Comparison of ENCODE assay signal across 8 cellular contexts in genomic region chr11:129896062-129896461, GRCh38. TPM values are rescaled to one million over a fixed set of nuclear protein-coding genes. Genes with fewer than 3 reads are reported as not detected.
A peak's percentile ranks its signal among the peaks of the same experiment; 100 is the strongest.
DNase-seq lines count a peak whose midpoint lies in the region; ATAC-seq lines count a peak whose summit lies in the region.

No MANE protein-coding gene starts in this region.

- no peaks in the 10 kb centered on the region for H3K4me1 ChIP-seq in iPS DF 6.9 (ENCODE audit: control insufficient read depth, insufficient read depth, low read length)

- DNase-seq in stimulated activated naive CD8-positive, alpha-beta T cell treated with anti-CD3 and anti-CD28 coated beads, Interleukin-15, Interleukin-2, amounts not matched to agents 100 U/mL and 50 U/mL, for 24 hours, result no peak
- DNase-seq in activated T-helper 1 cell treated with anti-CD3 and anti-CD28 coated beads, Interleukin-12 subunit alpha, Interleukin-12 subunit beta, Interleukin-2, Interleukin-4 antibody, amounts not matched to agents 30 ng/mL and 10 ng/mL and 1 ng/mL, durations not matched to agents 14 hours and 24 hours and 36 hours (ENCODE audit: low spot score), result no peak
- no peak for DNase-seq in iPS DF 6.9 (ENCODE audit: low read depth, low spot score)
- no peak for DNase-seq in NCI-H2196 (lab: John Stamatoyannopoulos, UW; ENCODE audit: unreplicated experiment)
- DNase-seq in SHP77 treated with DMSO at 0.1 percent for 48 hours (lab: John Stamatoyannopoulos, UW), result no peak
- no peak for DNase-seq in NCI-H774 (lab: John Stamatoyannopoulos, UW)

- no peaks in the 10 kb centered on the region for H3K27me3 Mint-ChIP-seq in stimulated activated naive CD8-positive, alpha-beta T cell treated with anti-CD3 and anti-CD28 coated beads, Interleukin-15, Interleukin-2, amounts not matched to agents 100 ng/mL and 50 ng/mL, for 24 hours
- H3K27me3 Mint-ChIP-seq in activated T-helper 1 cell treated with anti-CD3 and anti-CD28 coated beads, Interleukin-12 subunit alpha, Interleukin-12 subunit beta, Interleukin-2, Interleukin-4 antibody, amounts not matched to agents 30 ng/mL and 10 ng/mL and 1 ng/mL, durations not matched to agents 14 hours and 24 hours and 36 hours (ENCODE audit: insufficient read depth), result peaks cover 5% of the 10 kb centered on the region
- H3K27me3 Mint-ChIP-seq in stimulated activated memory B cell treated with anti-CD40 and anti-IgM and Interleukin-4, amounts not matched to agents 10 μg/mL and 1 μg/mL and 100 μg/mL, for 72 hours, result no peaks in the 10 kb centered on the region

- no peak overlapping the region for H3K27ac ChIP-seq in iPS DF 6.9 (ENCODE audit: low read length)

- H3K9me3 Mint-ChIP-seq in stimulated activated naive CD8-positive, alpha-beta T cell treated with anti-CD3 and anti-CD28 coated beads, Interleukin-15, Interleukin-2, amounts not matched to agents 100 ng/mL and 50 ng/mL, for 24 hours, result peaks cover 3% of the 10 kb centered on the region
- no peaks in the 10 kb centered on the region for H3K9me3 Mint-ChIP-seq in activated T-helper 1 cell treated with anti-CD3 and anti-CD28 coated beads, Interleukin-12 subunit alpha, Interleukin-12 subunit beta, Interleukin-2, Interleukin-4 antibody, amounts not matched to agents 30 ng/mL and 10 ng/mL and 1 ng/mL, durations not matched to agents 14 hours and 24 hours and 36 hours
- H3K9me3 Mint-ChIP-seq in stimulated activated memory B cell treated with anti-CD40 and anti-IgM and Interleukin-4, amounts not matched to agents 10 μg/mL and 1 μg/mL and 100 μg/mL, for 72 hours, result peaks cover 2% of the 10 kb centered on the region

- H3K27me3 ChIP-seq in iPS DF 6.9 (ENCODE audit: control insufficient read depth, insufficient read depth, low read length), result no peaks in the 10 kb centered on the region

- H3K9me3 ChIP-seq in iPS DF 6.9 (ENCODE audit: control insufficient read depth, insufficient read depth, low read length), result no peaks in the 10 kb centered on the region

- WGBS in iPS DF 6.9 (ENCODE audit: insufficient coverage, insufficient read length), result no CpG with 5 or more reads among the region's 9 CpGs

- H3K4me3 ChIP-seq in iPS DF 6.9 (ENCODE audit: low read length), result peak overlapping the region; percentile 18; the same call in 1 of the 2 replicates

- peaks cover 25% of the 10 kb centered on the region for H3K4me1 Mint-ChIP-seq in stimulated activated naive CD8-positive, alpha-beta T cell treated with anti-CD3 and anti-CD28 coated beads, Interleukin-15, Interleukin-2, amounts not matched to agents 100 ng/mL and 50 ng/mL, for 24 hours (ENCODE audit: low read depth)
- peaks cover 41% of the 10 kb centered on the region for H3K4me1 Mint-ChIP-seq in activated T-helper 1 cell treated with anti-CD3 and anti-CD28 coated beads, Interleukin-12 subunit alpha, Interleukin-12 subunit beta, Interleukin-2, Interleukin-4 antibody, amounts not matched to agents 30 ng/mL and 10 ng/mL and 1 ng/mL, durations not matched to agents 14 hours and 24 hours and 36 hours (ENCODE audit: low read depth)
- peaks cover 27% of the 10 kb centered on the region for H3K4me1 Mint-ChIP-seq in stimulated activated memory B cell treated with anti-CD40 and anti-IgM and Interleukin-4, amounts not matched to agents 10 μg/mL and 1 μg/mL and 100 μg/mL, for 72 hours

- H3K36me3 Mint-ChIP-seq in stimulated activated naive CD8-positive, alpha-beta T cell treated with anti-CD3 and anti-CD28 coated beads, Interleukin-15, Interleukin-2, amounts not matched to agents 100 ng/mL and 50 ng/mL, for 24 hours (ENCODE audit: low read depth), result peaks cover 20% of the 10 kb centered on the region
- peaks cover 23% of the 10 kb centered on the region for H3K36me3 Mint-ChIP-seq in activated T-helper 1 cell treated with anti-CD3 and anti-CD28 coated beads, Interleukin-12 subunit alpha, Interleukin-12 subunit beta, Interleukin-2, Interleukin-4 antibody, amounts not matched to agents 30 ng/mL and 10 ng/mL and 1 ng/mL, durations not matched to agents 14 hours and 24 hours and 36 hours (ENCODE audit: low read depth)
- peaks cover 27% of the 10 kb centered on the region for H3K36me3 Mint-ChIP-seq in stimulated activated memory B cell treated with anti-CD40 and anti-IgM and Interleukin-4, amounts not matched to agents 10 μg/mL and 1 μg/mL and 100 μg/mL, for 72 hours

- H3K27ac Mint-ChIP-seq in stimulated activated naive CD8-positive, alpha-beta T cell treated with anti-CD3 and anti-CD28 coated beads, Interleukin-15, Interleukin-2, amounts not matched to agents 100 ng/mL and 50 ng/mL, for 24 hours, result peak overlapping the region; percentile 11
- H3K27ac Mint-ChIP-seq in activated T-helper 1 cell treated with anti-CD3 and anti-CD28 coated beads, Interleukin-12 subunit alpha, Interleukin-12 subunit beta, Interleukin-2, Interleukin-4 antibody, amounts not matched to agents 30 ng/mL and 10 ng/mL and 1 ng/mL, durations not matched to agents 14 hours and 24 hours and 36 hours, result peak overlapping the region; percentile 79
- peak overlapping the region; percentile 90 for H3K27ac Mint-ChIP-seq in stimulated activated memory B cell treated with anti-CD40 and anti-IgM and Interleukin-4, amounts not matched to agents 10 μg/mL and 1 μg/mL and 100 μg/mL, for 72 hours

- ATAC-seq in stimulated activated naive CD8-positive, alpha-beta T cell treated with anti-CD3 and anti-CD28 coated beads, Interleukin-15, Interleukin-2, amounts not matched to agents 100 U/mL and 50 U/mL, for 24 hours, result no peak
- no peak for ATAC-seq in stimulated activated memory B cell treated with anti-CD40 and anti-IgM and Interleukin-4, amounts not matched to agents 10 μg/mL and 1 μg/mL and 100 μg/mL, for 72 hours

- H3K4me3 Mint-ChIP-seq in stimulated activated naive CD8-positive, alpha-beta T cell treated with anti-CD3 and anti-CD28 coated beads, Interleukin-15, Interleukin-2, amounts not matched to agents 100 ng/mL and 50 ng/mL, for 24 hours, result peak overlapping the region; percentile 87
- peak overlapping the region; percentile 92 for H3K4me3 Mint-ChIP-seq in activated T-helper 1 cell treated with anti-CD3 and anti-CD28 coated beads, Interleukin-12 subunit alpha, Interleukin-12 subunit beta, Interleukin-2, Interleukin-4 antibody, amounts not matched to agents 30 ng/mL and 10 ng/mL and 1 ng/mL, durations not matched to agents 14 hours and 24 hours and 36 hours
- H3K4me3 Mint-ChIP-seq in stimulated activated memory B cell treated with anti-CD40 and anti-IgM and Interleukin-4, amounts not matched to agents 10 μg/mL and 1 μg/mL and 100 μg/mL, for 72 hours, result peak overlapping the region; percentile 81

- intact Hi-C loops in activated T-helper 1 cell treated with anti-CD3 and anti-CD28 coated beads, Interleukin-12 subunit alpha, Interleukin-12 subunit beta, Interleukin-2, Interleukin-4 antibody, amounts not matched to agents 30 ng/mL and 10 ng/mL and 1 ng/mL, durations not matched to agents 14 hours and 24 hours and 36 hours (cut with micrococcal nuclease), result no loop called here

- H3K36me3 ChIP-seq in iPS DF 6.9 (ENCODE audit: control insufficient read depth, insufficient read depth, low read length), result peaks cover 5% of the 10 kb centered on the region; the same call in 1 of the 2 replicates

RNA-seq across cellular contexts. Expression of gene NFRKB, which starts 0.7 kb away (rescaled TPM):
- 46.8 and 48.5 TPM in 2 replicates for total RNA-seq in activated T-helper 1 cell treated with anti-CD3 and anti-CD28 coated beads, Interleukin-12 subunit alpha, Interleukin-12 subunit beta, Interleukin-2, Interleukin-4 antibody, amounts not matched to agents 30 ng/mL and 10 ng/mL and 1 ng/mL, durations not matched to agents 14 hours and 24 hours and 36 hours

Comparison
In these comparisons a context has a peak if more than half of its experiments do, and no peak if none do; other contexts are left out.
1. H3K27ac Mint-ChIP-seq: peak in every context shown above with its lines; median percentile 90 in stimulated activated memory B cell treated with anti-CD40 and anti-IgM and Interleukin-4, amounts not matched to agents 10 μg/mL and 1 μg/mL and 100 μg/mL, for 72 hours; 79 in activated T-helper 1 cell treated with anti-CD3 and anti-CD28 coated beads, Interleukin-12 subunit alpha, Interleukin-12 subunit beta, Interleukin-2, Interleukin-4 antibody, amounts not matched to agents 30 ng/mL and 10 ng/mL and 1 ng/mL, durations not matched to agents 14 hours and 24 hours and 36 hours; 11 in stimulated activated naive CD8-positive, alpha-beta T cell treated with anti-CD3 and anti-CD28 coated beads, Interleukin-15, Interleukin-2, amounts not matched to agents 100 ng/mL and 50 ng/mL, for 24 hours.